33 cellular contexts compared by ENCODE assay signal in the genomic region with DNA sequence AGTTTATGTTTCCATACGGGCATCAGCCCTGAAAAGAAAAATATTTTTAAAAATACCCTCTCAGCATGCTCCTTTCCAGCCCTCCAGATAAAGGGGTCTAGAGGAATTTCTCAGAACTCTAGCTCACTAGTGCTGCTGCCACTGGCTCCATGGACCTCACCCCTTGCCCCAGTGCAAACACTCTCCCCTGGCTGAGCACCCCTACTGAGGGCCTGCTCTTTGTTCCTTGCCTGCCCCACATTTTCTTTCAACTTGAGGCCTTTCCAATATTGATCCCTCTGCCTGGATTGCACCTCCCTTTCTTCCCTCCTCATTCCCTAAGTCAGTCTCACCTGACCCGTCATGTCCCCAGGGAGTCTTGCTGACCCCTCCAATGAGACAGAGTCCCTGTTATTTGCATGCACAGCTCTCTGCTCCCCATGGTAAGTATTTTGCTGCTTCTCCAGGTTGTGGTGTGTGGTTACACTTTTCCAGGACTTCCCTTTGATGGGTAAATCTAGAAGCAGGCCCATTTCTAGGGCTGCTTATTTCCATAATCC.
"Had no signal": no experiment of that assay in that cellular context is flagged by ENCODE, and none has a peak within 500 bp of the region (broad histone marks: within the 10 kb centered on the region; RNA-seq: fewer than 3 reads in every experiment).

No MANE protein-coding gene starts in this region.

- H3K4me3 Mint-ChIP-seq: activated CD4-positive, alpha-beta memory T cell treated with anti-CD3 and anti-CD28 coated beads for 36 hours; activated CD4-positive, alpha-beta T cell treated with anti-CD3 and anti-CD28 coated beads, Interleukin-2, amount 10 ng/mL, durations not matched to agents 24 days and 14 days; activated naive CD4-positive, alpha-beta T cell treated with anti-CD3 and anti-CD28 coated beads, Interleukin-2, amount 10 ng/mL, durations not matched to agents 7 days and 5 days; activated naive CD8-positive, alpha-beta T cell treated with anti-CD3 and anti-CD28 coated beads, Interleukin-2, amount 10 ng/mL, durations not matched to agents 7 days and 5 days; activated T-cell treated with anti-CD3 and anti-CD28 coated beads, Interleukin-2, amount 50 U/mL, for 24 hours; natural killer cell; T-helper 1 cell treated with Interleukin-12 subunit alpha and Interleukin-12 subunit beta and Interleukin-4 antibody, amounts not matched to agents 30 μg/mL and 1 μg/mL, for 36 hours had no signal

- H3K9me3 Mint-ChIP-seq: activated CD4-positive, alpha-beta memory T cell treated with anti-CD3 and anti-CD28 coated beads for 36 hours; activated CD4-positive, alpha-beta T cell treated with anti-CD3 and anti-CD28 coated beads, Interleukin-2, amount 10 ng/mL, durations not matched to agents 24 days and 14 days; activated naive CD4-positive, alpha-beta T cell treated with anti-CD3 and anti-CD28 coated beads, Interleukin-2, amount 10 ng/mL, durations not matched to agents 7 days and 5 days; activated naive CD8-positive, alpha-beta T cell treated with anti-CD3 and anti-CD28 coated beads, Interleukin-2, amount 10 ng/mL, durations not matched to agents 7 days and 5 days; activated T-cell treated with anti-CD3 and anti-CD28 coated beads, Interleukin-2, amount 50 U/mL, for 24 hours; T-helper 1 cell treated with Interleukin-12 subunit alpha and Interleukin-12 subunit beta and Interleukin-4 antibody, amounts not matched to agents 30 μg/mL and 1 μg/mL, for 36 hours had no signal

- DNase-seq: activated CD4-positive, alpha-beta memory T cell treated with anti-CD3 and anti-CD28 coated beads for 36 hours; activated CD4-positive, alpha-beta T cell treated with anti-CD3 and anti-CD28 coated beads, Interleukin-2, amount 10 ng/mL, durations not matched to agents 24 days and 14 days; activated CD8-positive, alpha-beta memory T cell treated with anti-CD3 and anti-CD28 coated beads, Interleukin-2, amount 50 U/mL, for 48 hours; activated gamma-delta T cell; activated naive CD4-positive, alpha-beta T cell treated with anti-CD3 and anti-CD28 coated beads, Interleukin-2, amount 10 ng/mL, durations not matched to agents 7 days and 5 days; activated naive CD8-positive, alpha-beta T cell treated with anti-CD3 and anti-CD28 coated beads, Interleukin-2, amount 10 ng/mL, durations not matched to agents 7 days and 5 days; activated T-cell treated with anti-CD3 and anti-CD28 coated beads, Interleukin-2, amount 50 U/mL, for 24 hours; brain microvascular endothelial cell; effector CD4-positive, alpha-beta T cell; esophagus squamous epithelium; foreskin melanocyte; heart right ventricle; islet precursor cell; left ventricle myocardium inferior; mesendoderm; natural killer cell; ovary; stimulated activated CD4-positive, alpha-beta T cell treated with anti-CD3 and anti-CD28 coated beads, Interleukin-15, amount 100 ng/mL, for 24 hours; stimulated activated CD4-positive, alpha-beta T cell treated with anti-CD3 and anti-CD28 coated beads, Interleukin-2, amount 100 ng/mL, for 24 hours; stimulated activated naive CD4-positive, alpha-beta T cell; T-helper 9 cell had no signal

- H3K4me2 ChIP-seq: smooth muscle cell had no signal

- H3K4me1 Mint-ChIP-seq: activated CD4-positive, alpha-beta T cell treated with anti-CD3 and anti-CD28 coated beads, Interleukin-2, amount 10 ng/mL, durations not matched to agents 24 days and 14 days; activated naive CD4-positive, alpha-beta T cell treated with anti-CD3 and anti-CD28 coated beads, Interleukin-2, amount 10 ng/mL, durations not matched to agents 7 days and 5 days; activated naive CD8-positive, alpha-beta T cell treated with anti-CD3 and anti-CD28 coated beads, Interleukin-2, amount 10 ng/mL, durations not matched to agents 7 days and 5 days; natural killer cell had no signal

- H3K36me3 ChIP-seq: ascending aorta, brain microvascular endothelial cell, esophagus squamous epithelium, heart right ventricle, left ventricle myocardium inferior, ovary, prostate gland, suprapubic skin, tibial nerve had no signal

- H3K9me3 ChIP-seq: ascending aorta, esophagus squamous epithelium, heart right ventricle, left ventricle myocardium inferior, ovary, prostate gland, suprapubic skin, tibial nerve had no signal

- H3K4me3 ChIP-seq: ascending aorta, esophagus squamous epithelium, heart right ventricle, left ventricle myocardium inferior, lung, ovary, prostate gland, smooth muscle cell, suprapubic skin, tibial nerve had no signal

- H3K36me3 Mint-ChIP-seq: activated CD4-positive, alpha-beta memory T cell treated with anti-CD3 and anti-CD28 coated beads for 36 hours; activated naive CD4-positive, alpha-beta T cell treated with anti-CD3 and anti-CD28 coated beads, Interleukin-2, amount 10 ng/mL, durations not matched to agents 7 days and 5 days; activated naive CD8-positive, alpha-beta T cell treated with anti-CD3 and anti-CD28 coated beads, Interleukin-2, amount 10 ng/mL, durations not matched to agents 7 days and 5 days; natural killer cell had no signal

- H3K27me3 Mint-ChIP-seq: activated CD4-positive, alpha-beta memory T cell treated with anti-CD3 and anti-CD28 coated beads for 36 hours; activated CD4-positive, alpha-beta T cell treated with anti-CD3 and anti-CD28 coated beads, Interleukin-2, amount 10 ng/mL, durations not matched to agents 24 days and 14 days; activated naive CD4-positive, alpha-beta T cell treated with anti-CD3 and anti-CD28 coated beads, Interleukin-2, amount 10 ng/mL, durations not matched to agents 7 days and 5 days; activated T-cell treated with anti-CD3 and anti-CD28 coated beads, Interleukin-2, amount 50 U/mL, for 24 hours had no signal

- H3K4me1 ChIP-seq: ascending aorta, esophagus squamous epithelium, heart right ventricle, left ventricle myocardium inferior, prostate gland, suprapubic skin, tibial nerve had no signal

- H3K27me3 ChIP-seq: ascending aorta, brain microvascular endothelial cell, esophagus squamous epithelium, heart right ventricle, ovary, suprapubic skin, tibial nerve had no signal

- FAIRE-seq: endometrium, TTC549 had no signal

- ATAC-seq: activated CD4-positive, CD25-positive, alpha-beta regulatory T cell treated with anti-CD3 and anti-CD28 coated beads, Interleukin-2, amount 50 U/mL, for 24 hours; heart right ventricle; natural killer cell had no signal

- H3K27ac Mint-ChIP-seq: activated CD4-positive, alpha-beta memory T cell treated with anti-CD3 and anti-CD28 coated beads for 36 hours; activated CD4-positive, alpha-beta T cell treated with anti-CD3 and anti-CD28 coated beads, Interleukin-2, amount 10 ng/mL, durations not matched to agents 24 days and 14 days; activated naive CD4-positive, alpha-beta T cell treated with anti-CD3 and anti-CD28 coated beads, Interleukin-2, amount 10 ng/mL, durations not matched to agents 7 days and 5 days; activated naive CD8-positive, alpha-beta T cell treated with anti-CD3 and anti-CD28 coated beads, Interleukin-2, amount 10 ng/mL, durations not matched to agents 7 days and 5 days; activated T-cell treated with anti-CD3 and anti-CD28 coated beads, Interleukin-2, amount 50 U/mL, for 24 hours; natural killer cell; T-helper 1 cell treated with Interleukin-12 subunit alpha and Interleukin-12 subunit beta and Interleukin-4 antibody, amounts not matched to agents 30 μg/mL and 1 μg/mL, for 36 hours had no signal

- H3K27ac ChIP-seq: ascending aorta, brain microvascular endothelial cell, epithelial cell of prostate, esophagus squamous epithelium, heart right ventricle, left ventricle myocardium inferior, ovary, prostate gland, suprapubic skin, tibial nerve, VCaP had no signal
